In the genomic region with DNA sequence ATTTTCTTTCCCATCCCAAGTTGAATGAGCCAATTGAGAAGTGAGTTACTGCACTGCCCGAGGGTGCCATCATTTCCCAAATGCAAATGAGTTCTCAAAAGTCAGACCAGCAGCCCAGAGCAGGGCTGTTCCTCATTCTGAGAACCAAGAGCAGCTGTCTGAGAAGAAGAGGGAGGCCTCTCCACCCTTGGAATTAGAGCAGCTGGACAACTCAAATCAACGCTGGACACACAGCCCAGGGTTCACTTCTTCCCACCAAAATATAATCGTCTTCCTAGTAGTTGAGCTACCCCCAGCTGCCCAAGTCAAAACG, we compare ENCODE assay signal across 10 cellular contexts. TPM values are rescaled to one million over a fixed set of nuclear protein-coding genes. Genes with fewer than 3 reads are reported as not detected.
A peak's percentile ranks its signal among the peaks of the same experiment; 100 is the strongest.
DNase-seq lines count a peak whose midpoint lies in the region; ATAC-seq, FAIRE-seq and TF ChIP-seq lines count a peak whose summit lies in the region.
"Had no signal": no experiment of that assay in that cellular context is flagged by ENCODE, and none has a peak within 500 bp of the region (broad histone marks: within the 10 kb centered on the region; RNA-seq: fewer than 3 reads in every experiment).

No MANE protein-coding gene starts in this region.

- peak overlapping the region; percentile 59 for H3K4me3 Mint-ChIP-seq in activated B cell treated with CpG ODN at 0.5 μM for 24 hours
- peak overlapping the region in 6 of 8 donors; percentile 6 to 90 (median 60) for H3K4me3 Mint-ChIP-seq in naive B cell

- H3K9me3 Mint-ChIP-seq in activated B cell treated with CpG ODN at 0.5 μM for 24 hours = no peaks in the 10 kb centered on the region
- H3K9me3 Mint-ChIP-seq in naive B cell = no peaks in the 10 kb centered on the region

- peak overlapping the region; percentile 80 for H3K27ac ChIP-seq in A673 (ENCODE audit: low read depth, low read length, poor library complexity, severe bottlenecking)

- TF ChIP-seq CTCF in A673 (conservative IDR thresholded peaks at IDR 0.05; ENCODE audit: low read depth, low read length) (no peak), activated B cell treated with CpG ODN at 0.5 μM for 24 hours (IDR thresholded peaks at IDR 0.05) (no peak)

- H3K27me3 Mint-ChIP-seq in activated B cell treated with CpG ODN at 0.5 μM for 24 hours (no peaks in the 10 kb centered on the region), naive B cell (no peaks in the 10 kb centered on the region)

- ATAC-seq in activated B cell treated with CpG ODN at 0.5 μM for 24 hours (ENCODE audit: low read depth) = no peak
- peak; percentile 15 to 24 for ATAC-seq in naive B cell (ENCODE audit: low read depth in 2 of 2)
- no peak for ATAC-seq in GM19395 (IDR thresholded peaks at IDR 0.05; ENCODE audit: unreplicated experiment)
- ATAC-seq in GM21717 (IDR thresholded peaks at IDR 0.05; ENCODE audit: unreplicated experiment) = no peak

- FAIRE-seq in HTR-8/SVneo (lab: Jason Lieb, UNC) = peak; percentile 54

- H3K4me1 Mint-ChIP-seq in activated B cell treated with CpG ODN at 0.5 μM for 24 hours = peaks cover 40% of the 10 kb centered on the region
- peaks cover 31 to 48% (median 38%) of the 10 kb centered on the region in 3 donors for H3K4me1 Mint-ChIP-seq in naive B cell

- H3K27me3 ChIP-seq in A673 (replicated peaks; ENCODE audit: insufficient read depth, low read depth, low read length, poor library complexity) = no peaks in the 10 kb centered on the region

- POLR2A ChIA-PET in A673 (lab: Charles Lee; ENCODE audit: low non-redundant PET) (no interaction called here), activated B cell treated with CpG ODN at 0.5 μM for 24 hours (lab: Charles Lee) (interaction anchor here (0.6 to 3.0 kb wide), 5 partner anchors 9 to 120 kb away, joined by 3 to 14 read pairs (median 5); no protein-coding TSS in a partner anchor)

- no peaks in the 10 kb centered on the region for H3K36me3 ChIP-seq in A673 (ENCODE audit: insufficient read depth, low read length, poor library complexity, severe bottlenecking)
- H3K36me3 ChIP-seq: HAP-1 had no signal

- H3K9me3 ChIP-seq in A673 (ENCODE audit: low read depth, low read length, poor library complexity, severe bottlenecking) = no peaks in the 10 kb centered on the region
- H3K9me3 ChIP-seq: HAP-1, SK-N-SH had no signal

- no peak for DNase-seq in A673 (ENCODE audit: low spot score)
- no peak for DNase-seq in HTR-8/SVneo (ENCODE audit: insufficient read length, low spot score)
- no peak for DNase-seq in activated B cell treated with CpG ODN at 0.5 μM for 24 hours
- no peak for DNase-seq in naive B cell
- no peak for DNase-seq in LoVo (ENCODE audit: low spot score)
- DNase-seq in NCI-H146 (lab: John Stamatoyannopoulos, UW) = no peak
- DNase-seq: SK-N-SH had no signal

- no TSS peak for BruUV-seq in A673 (replicated peaks; lab: Mats Ljungman, UMichigan)

- H3K4me1 ChIP-seq in A673 (ENCODE audit: insufficient read depth, low read length, poor library complexity, severe bottlenecking) = peaks cover 40% of the 10 kb centered on the region

- H3K27ac Mint-ChIP-seq in activated B cell treated with CpG ODN at 0.5 μM for 24 hours = peak overlapping the region; percentile 85
- H3K27ac Mint-ChIP-seq in naive B cell = peak overlapping the region in 4 of 6 donors; percentile 9 to 88 (median 60)

- no peaks in the 10 kb centered on the region for H3K36me3 Mint-ChIP-seq in activated B cell treated with CpG ODN at 0.5 μM for 24 hours (ENCODE audit: low read depth)
- no peaks in the 10 kb centered on the region for H3K36me3 Mint-ChIP-seq in naive B cell

- intact Hi-C loops in A673 (cut with micrococcal nuclease; ENCODE audit: unreplicated experiment) (no loop called here), activated B cell treated with CpG ODN at 0.5 μM for 24 hours (cut with micrococcal nuclease) (loop anchor here (1.0 kb wide), 1 partner anchor 14 kb away; no protein-coding TSS in a partner anchor)

- CTCF ChIA-PET in A673 (lab: Charles Lee) = interaction anchor here (1.5 kb wide), 1 partner anchor 175 kb away, joined by 3 read pairs; no protein-coding TSS in a partner anchor
- CTCF ChIA-PET in activated B cell treated with CpG ODN at 0.5 μM for 24 hours (lab: Charles Lee) = interaction anchor here (0.7 to 2.2 kb wide), 5 partner anchors 9 to 175 kb away, joined by 3 to 10 read pairs (median 7); no protein-coding TSS in a partner anchor

- no peak overlapping the region for H3K4me3 ChIP-seq in A673 (ENCODE audit: low read depth, low read length, poor library complexity, severe bottlenecking)
- H3K4me3 ChIP-seq: HAP-1 had no signal

RNA-seq across cellular contexts. Expression of a gene that starts 4.6 kb away (rescaled TPM):
- total RNA-seq in A673 (2021) (145 and 174 TPM in 2 replicates), activated B cell treated with CpG ODN at 0.5 μM for 24 hours (65.0 and 71.4 TPM in 2 replicates)
- polyA plus RNA-seq in naive B cell (ENCODE audit: low read depth in 6 of 6) = 10 to 100 TPM; 13.3 to 37.5 (median 17.1) TPM

Comparison
In these comparisons a context has a peak if more than half of its experiments do, and no peak if none do; other contexts are left out.
1. ATAC-seq: peak in naive B cell (2 of 2); none in activated B cell treated with CpG ODN at 0.5 μM for 24 hours (single experiment), GM19395 (single experiment) and GM21717 (single experiment).